In the genomic region with DNA sequence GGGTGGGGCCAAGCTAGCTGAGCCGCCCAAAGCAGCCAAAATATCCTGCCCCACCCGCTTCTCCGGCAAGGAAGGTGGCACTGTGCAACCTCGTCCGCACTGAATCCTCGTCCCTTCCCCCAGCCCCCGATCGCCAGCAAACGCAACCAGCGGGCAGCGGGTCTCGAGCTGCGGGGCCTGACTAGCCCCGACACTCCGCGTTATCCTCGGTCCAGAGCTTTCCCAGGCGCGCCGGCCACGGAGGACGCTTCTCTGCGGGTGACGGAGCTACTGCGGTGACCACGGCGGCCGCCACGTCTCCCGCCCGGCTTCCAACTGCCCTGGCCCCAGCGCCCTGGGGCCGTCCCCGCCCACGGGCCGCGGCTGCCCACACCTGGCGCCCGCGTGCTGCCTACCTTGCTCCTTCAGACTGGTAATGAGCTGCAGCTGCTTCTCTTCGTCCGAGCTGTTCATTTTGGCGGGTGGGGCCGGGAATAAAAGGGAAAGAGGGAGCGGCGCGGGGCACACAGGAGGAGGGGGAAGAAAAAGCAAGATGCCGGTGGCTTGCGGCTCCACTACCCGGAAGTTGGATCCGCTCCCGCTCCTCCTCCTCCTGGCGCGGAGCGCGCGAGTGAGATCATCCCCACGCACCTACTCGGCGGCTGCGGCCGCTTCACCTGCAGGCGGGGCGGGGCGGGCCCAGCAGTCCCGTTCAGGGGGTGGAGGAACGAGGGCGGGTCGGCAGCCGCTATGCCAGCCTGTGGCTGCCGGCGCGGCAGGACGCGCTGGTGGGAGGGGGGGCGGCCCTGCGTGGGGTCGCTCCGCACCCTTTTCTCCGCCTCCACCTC, we compare ENCODE assay signal across 1 cellular context.
A peak's percentile ranks its signal among the peaks of the same experiment; 100 is the strongest.
TF ChIP-seq lines count a peak whose summit lies in the region.

Gene SHTN1 (minus strand): TSS at position 561 of the 827 bp plus-strand sequence. CDS start 108 bp downstream, at position 453.

TF ChIP-seq in HEK293, 187 proteins besides CTCF, POLR2A, EP300 and RAD21 (continued from another document and continues in another):
- TF ChIP-seq ZBTB10 (tag by site-specific recombination; IDR thresholded peaks at IDR 0.05) (no peak), ZSCAN16 (tag by site-specific recombination; IDR thresholded peaks at IDR 0.05) (no peak), ZEB2 (tag by site-specific recombination; IDR thresholded peaks at IDR 0.05) (peak; percentile 77), ZNF747 (tag by site-specific recombination; IDR thresholded peaks at IDR 0.05) (no peak), OVOL3 (tag by site-specific recombination; IDR thresholded peaks at IDR 0.05) (0 out of 2 replicates have a peak, but pooled peaks have one; percentile 47), ZSCAN23 (tag by site-specific recombination; IDR thresholded peaks at IDR 0.05) (no peak), ZBTB20 (tag by site-specific recombination; IDR thresholded peaks at IDR 0.05) (peak; percentile 82), ZFHX2 (tag by site-specific recombination; conservative IDR thresholded peaks at IDR 0.05) (peak; percentile 95), HOXA7 (CRISPR knock-in tag; IDR thresholded peaks at IDR 0.05; ENCODE audit: borderline replicate concordance) (no peak), ZBTB17 (tag by site-specific recombination; IDR thresholded peaks at IDR 0.05) (peak; percentile 86), ZNF350 (tag by site-specific recombination; IDR thresholded peaks at IDR 0.05) (no peak), ZBTB1 (tag by site-specific recombination; IDR thresholded peaks at IDR 0.05) (no peak), TCF7L2 (IDR thresholded peaks at IDR 0.05; ENCODE audit: borderline replicate concordance, low read depth, low read length) (no peak), ZNF146 (tag by site-specific recombination; IDR thresholded peaks at IDR 0.05) (no peak), ZNF175 (tag by site-specific recombination; IDR thresholded peaks at IDR 0.05) (no peak), TRIM28 (IDR thresholded peaks at IDR 0.05; ENCODE audit: borderline replicate concordance, low read length) (no peak), ZNF169 (tag by site-specific recombination; IDR thresholded peaks at IDR 0.05) (no peak), ZNF677 (tag by site-specific recombination; IDR thresholded peaks at IDR 0.05) (no peak), ZNF157 (tag by site-specific recombination; IDR thresholded peaks at IDR 0.05) (no peak), ZNF639 (tag by site-specific recombination; IDR thresholded peaks at IDR 0.05) (no peak), ZNF600 (tag by site-specific recombination; IDR thresholded peaks at IDR 0.05) (peak; percentile 7; the same call in 1 of the 2 replicates), ZNF488 (tag by site-specific recombination; IDR thresholded peaks at IDR 0.05) (no peak), ZNF19 (tag by site-specific recombination; IDR thresholded peaks at IDR 0.05; ENCODE audit: low read depth) (no peak), ZNF433 (tag by site-specific recombination; IDR thresholded peaks at IDR 0.05; ENCODE audit: low read depth) (no peak), ZNF654 (tag by site-specific recombination; IDR thresholded peaks at IDR 0.05; ENCODE audit: low read depth) (no peak), SETDB1 (IDR thresholded peaks at IDR 0.05; ENCODE audit: insufficient read length, low read length) (no peak), WT1 (tag by site-specific recombination; IDR thresholded peaks at IDR 0.05) (peak; percentile 10; the same call in 1 of the 2 replicates), ZNF549 (tag by site-specific recombination; IDR thresholded peaks at IDR 0.05) (no peak), ZNF221 (tag by site-specific recombination; IDR thresholded peaks at IDR 0.05; ENCODE audit: borderline replicate concordance) (no peak), ZNF140 (tag by site-specific recombination; IDR thresholded peaks at IDR 0.05) (no peak), MEIS1 (CRISPR knock-in tag; IDR thresholded peaks at IDR 0.05; ENCODE audit: borderline replicate concordance) (no peak), ZNF501 (tag by site-specific recombination; IDR thresholded peaks at IDR 0.05) (no peak; the same call in 1 of the 2 replicates), PRDM1 (tag by site-specific recombination; IDR thresholded peaks at IDR 0.05) (no peak; the same call in 1 of the 2 replicates), ZNF426 (tag by site-specific recombination; IDR thresholded peaks at IDR 0.05) (no peak), YY2 (tag by site-specific recombination; IDR thresholded peaks at IDR 0.05) (0 out of 2 replicates have a peak, but pooled peaks have one; percentile 27), ZNF366 (tag by site-specific recombination; conservative IDR thresholded peaks at IDR 0.05) (peak; percentile 91), ZNF239 (tag by site-specific recombination; IDR thresholded peaks at IDR 0.05) (no peak), ZNF211 (tag by site-specific recombination; IDR thresholded peaks at IDR 0.05; ENCODE audit: low read depth) (no peak), ZNF521 (tag by site-specific recombination; IDR thresholded peaks at IDR 0.05) (no peak), ZNF292 (tag by site-specific recombination; IDR thresholded peaks at IDR 0.05; ENCODE audit: borderline replicate concordance, low read depth) (no peak), ZNF785 (tag by site-specific recombination; IDR thresholded peaks at IDR 0.05) (no peak), BCL11B (tag by site-specific recombination; IDR thresholded peaks at IDR 0.05; ENCODE audit: low read depth) (no peak)
- TF ChIP-seq, protein P1, sequence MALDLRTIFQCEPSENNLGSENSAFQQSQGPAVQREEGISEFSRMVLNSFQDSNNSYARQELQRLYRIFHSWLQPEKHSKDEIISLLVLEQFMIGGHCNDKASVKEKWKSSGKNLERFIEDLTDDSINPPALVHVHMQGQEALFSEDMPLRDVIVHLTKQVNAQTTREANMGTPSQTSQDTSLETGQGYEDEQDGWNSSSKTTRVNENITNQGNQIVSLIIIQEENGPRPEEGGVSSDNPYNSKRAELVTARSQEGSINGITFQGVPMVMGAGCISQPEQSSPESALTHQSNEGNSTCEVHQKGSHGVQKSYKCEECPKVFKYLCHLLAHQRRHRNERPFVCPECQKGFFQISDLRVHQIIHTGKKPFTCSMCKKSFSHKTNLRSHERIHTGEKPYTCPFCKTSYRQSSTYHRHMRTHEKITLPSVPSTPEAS (tag by site-specific recombination; IDR thresholded peaks at IDR 0.05) = no peak
- TF ChIP-seq, protein P2, sequence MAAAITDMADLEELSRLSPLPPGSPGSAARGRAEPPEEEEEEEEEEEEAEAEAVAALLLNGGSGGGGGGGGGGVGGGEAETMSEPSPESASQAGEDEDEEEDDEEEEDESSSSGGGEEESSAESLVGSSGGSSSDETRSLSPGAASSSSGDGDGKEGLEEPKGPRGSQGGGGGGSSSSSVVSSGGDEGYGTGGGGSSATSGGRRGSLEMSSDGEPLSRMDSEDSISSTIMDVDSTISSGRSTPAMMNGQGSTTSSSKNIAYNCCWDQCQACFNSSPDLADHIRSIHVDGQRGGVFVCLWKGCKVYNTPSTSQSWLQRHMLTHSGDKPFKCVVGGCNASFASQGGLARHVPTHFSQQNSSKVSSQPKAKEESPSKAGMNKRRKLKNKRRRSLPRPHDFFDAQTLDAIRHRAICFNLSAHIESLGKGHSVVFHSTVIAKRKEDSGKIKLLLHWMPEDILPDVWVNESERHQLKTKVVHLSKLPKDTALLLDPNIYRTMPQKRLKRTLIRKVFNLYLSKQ (tag by site-specific recombination; IDR thresholded peaks at IDR 0.05; ENCODE audit: borderline replicate concordance) = no peak
- TF ChIP-seq, protein P3, sequence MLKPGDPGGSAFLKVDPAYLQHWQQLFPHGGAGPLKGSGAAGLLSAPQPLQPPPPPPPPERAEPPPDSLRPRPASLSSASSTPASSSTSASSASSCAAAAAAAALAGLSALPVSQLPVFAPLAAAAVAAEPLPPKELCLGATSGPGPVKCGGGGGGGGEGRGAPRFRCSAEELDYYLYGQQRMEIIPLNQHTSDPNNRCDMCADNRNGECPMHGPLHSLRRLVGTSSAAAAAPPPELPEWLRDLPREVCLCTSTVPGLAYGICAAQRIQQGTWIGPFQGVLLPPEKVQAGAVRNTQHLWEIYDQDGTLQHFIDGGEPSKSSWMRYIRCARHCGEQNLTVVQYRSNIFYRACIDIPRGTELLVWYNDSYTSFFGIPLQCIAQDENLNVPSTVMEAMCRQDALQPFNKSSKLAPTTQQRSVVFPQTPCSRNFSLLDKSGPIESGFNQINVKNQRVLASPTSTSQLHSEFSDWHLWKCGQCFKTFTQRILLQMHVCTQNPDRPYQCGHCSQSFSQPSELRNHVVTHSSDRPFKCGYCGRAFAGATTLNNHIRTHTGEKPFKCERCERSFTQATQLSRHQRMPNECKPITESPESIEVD (tag by site-specific recombination; IDR thresholded peaks at IDR 0.05) = no peak
- TF ChIP-seq, protein P4, sequence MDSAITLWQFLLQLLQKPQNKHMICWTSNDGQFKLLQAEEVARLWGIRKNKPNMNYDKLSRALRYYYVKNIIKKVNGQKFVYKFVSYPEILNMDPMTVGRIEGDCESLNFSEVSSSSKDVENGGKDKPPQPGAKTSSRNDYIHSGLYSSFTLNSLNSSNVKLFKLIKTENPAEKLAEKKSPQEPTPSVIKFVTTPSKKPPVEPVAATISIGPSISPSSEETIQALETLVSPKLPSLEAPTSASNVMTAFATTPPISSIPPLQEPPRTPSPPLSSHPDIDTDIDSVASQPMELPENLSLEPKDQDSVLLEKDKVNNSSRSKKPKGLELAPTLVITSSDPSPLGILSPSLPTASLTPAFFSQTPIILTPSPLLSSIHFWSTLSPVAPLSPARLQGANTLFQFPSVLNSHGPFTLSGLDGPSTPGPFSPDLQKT (IDR thresholded peaks at IDR 0.05; ENCODE audit: borderline replicate concordance, low read depth, low read length) = no peak
- TF ChIP-seq, protein P5, sequence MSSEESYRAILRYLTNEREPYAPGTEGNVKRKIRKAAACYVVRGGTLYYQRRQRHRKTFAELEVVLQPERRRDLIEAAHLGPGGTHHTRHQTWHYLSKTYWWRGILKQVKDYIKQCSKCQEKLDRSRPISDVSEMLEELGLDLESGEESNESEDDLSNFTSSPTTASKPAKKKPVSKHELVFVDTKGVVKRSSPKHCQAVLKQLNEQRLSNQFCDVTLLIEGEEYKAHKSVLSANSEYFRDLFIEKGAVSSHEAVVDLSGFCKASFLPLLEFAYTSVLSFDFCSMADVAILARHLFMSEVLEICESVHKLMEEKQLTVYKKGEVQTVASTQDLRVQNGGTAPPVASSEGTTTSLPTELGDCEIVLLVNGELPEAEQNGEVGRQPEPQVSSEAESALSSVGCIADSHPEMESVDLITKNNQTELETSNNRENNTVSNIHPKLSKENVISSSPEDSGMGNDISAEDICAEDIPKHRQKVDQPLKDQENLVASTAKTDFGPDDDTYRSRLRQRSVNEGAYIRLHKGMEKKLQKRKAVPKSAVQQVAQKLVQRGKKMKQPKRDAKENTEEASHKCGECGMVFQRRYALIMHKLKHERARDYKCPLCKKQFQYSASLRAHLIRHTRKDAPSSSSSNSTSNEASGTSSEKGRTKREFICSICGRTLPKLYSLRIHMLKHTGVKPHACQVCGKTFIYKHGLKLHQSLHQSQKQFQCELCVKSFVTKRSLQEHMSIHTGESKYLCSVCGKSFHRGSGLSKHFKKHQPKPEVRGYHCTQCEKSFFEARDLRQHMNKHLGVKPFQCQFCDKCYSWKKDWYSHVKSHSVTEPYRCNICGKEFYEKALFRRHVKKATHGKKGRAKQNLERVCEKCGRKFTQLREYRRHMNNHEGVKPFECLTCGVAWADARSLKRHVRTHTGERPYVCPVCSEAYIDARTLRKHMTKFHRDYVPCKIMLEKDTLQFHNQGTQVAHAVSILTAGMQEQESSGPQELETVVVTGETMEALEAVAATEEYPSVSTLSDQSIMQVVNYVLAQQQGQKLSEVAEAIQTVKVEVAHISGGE (tag by site-specific recombination; conservative IDR thresholded peaks at IDR 0.05; ENCODE audit: low read depth) = peak; percentile 92
- TF ChIP-seq, protein P6, sequence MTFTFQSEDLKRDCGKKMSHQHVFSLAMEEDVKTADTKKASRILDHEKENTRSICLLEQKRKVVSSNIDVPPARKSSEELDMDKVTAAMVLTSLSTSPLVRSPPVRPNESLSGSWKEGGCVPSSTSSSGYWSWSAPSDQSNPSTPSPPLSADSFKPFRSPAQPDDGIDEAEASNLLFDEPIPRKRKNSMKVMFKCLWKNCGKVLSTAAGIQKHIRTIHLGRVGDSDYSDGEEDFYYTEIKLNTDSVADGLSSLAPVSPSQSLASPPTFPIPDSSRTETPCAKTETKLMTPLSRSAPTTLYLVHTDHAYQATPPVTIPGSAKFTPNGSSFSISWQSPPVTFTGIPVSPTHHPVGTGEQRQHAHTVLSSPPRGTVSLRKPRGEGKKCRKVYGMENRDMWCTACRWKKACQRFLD (tag by site-specific recombination; IDR thresholded peaks at IDR 0.05) = no peak
